In genomic region chr2:239947361-239948045, GRCh38 we compare ENCODE assay signal across 12 cellular contexts.
DNase-seq lines count a peak whose midpoint lies in the region; ATAC-seq and TF ChIP-seq lines count a peak whose summit lies in the region.
"Had no signal": no experiment of that assay in that cellular context is flagged by ENCODE, and none has a peak within 500 bp of the region (broad histone marks: within the 10 kb centered on the region; RNA-seq: fewer than 3 reads in every experiment).

No MANE protein-coding gene starts in this region.

- H3K9me3 Mint-ChIP-seq in activated CD4-positive, alpha-beta T cell treated with anti-CD3 and anti-CD28 coated beads, Interleukin-2, amount 10 ng/mL, durations not matched to agents 7 days and 5 days, result no peaks in the 10 kb centered on the region
- H3K9me3 Mint-ChIP-seq in natural killer cell treated with Interleukin-12 subunit alpha and Interleukin-12 subunit beta and Interleukin-15 and Interleukin-18, amount 100 ng/mL, for 72 hours, result no peaks in the 10 kb centered on the region

- H3K27me3 ChIP-seq in BLaER1, result no peaks in the 10 kb centered on the region
- no peaks in the 10 kb centered on the region for H3K27me3 ChIP-seq in WERI-Rb-1 (ENCODE audit: insufficient read depth, low read depth, severe bottlenecking)
- no peaks in the 10 kb centered on the region for H3K27me3 ChIP-seq in ovary
- H3K27me3 ChIP-seq: brain microvascular endothelial cell had no signal

- H3K4me2 ChIP-seq in BLaER1, result peak overlapping the region; percentile 88

- intact Hi-C loops in left cardiac atrium (cut with DNase I) (no loop called here), ovary (cut with DNase I) (no loop called here)

- H3K9me3 ChIP-seq in BLaER1, result no peaks in the 10 kb centered on the region
- H3K9me3 ChIP-seq in WERI-Rb-1 (ENCODE audit: severe bottlenecking), result no peaks in the 10 kb centered on the region
- H3K9me3 ChIP-seq in ovary, result no peaks in the 10 kb centered on the region

- peak overlapping the region; percentile 29 for H3K4me3 ChIP-seq in BLaER1
- no peak overlapping the region for H3K4me3 ChIP-seq in WERI-Rb-1 (ENCODE audit: low read depth, low read length)
- no peak overlapping the region for H3K4me3 ChIP-seq in ovary

- no peak for ATAC-seq in left cardiac atrium
- no peak for ATAC-seq in natural killer cell treated with Interleukin-12 subunit alpha and Interleukin-12 subunit beta and Interleukin-15 and Interleukin-18, amount 100 ng/mL, for 72 hours

- no peak for TF ChIP-seq EP300 in ovary (IDR thresholded peaks at IDR 0.05)

- H3K4me1 ChIP-seq in BLaER1 (peaks cover 99% of the 10 kb centered on the region), ovary (ENCODE audit: insufficient read depth) (peaks cover under 1% of the 10 kb centered on the region)

- H4K20me1 ChIP-seq in BLaER1, result no peaks in the 10 kb centered on the region

- TF ChIP-seq CTCF in WERI-Rb-1 (IDR thresholded peaks at IDR 0.05; ENCODE audit: low read depth, low read length), result no peak
- TF ChIP-seq CTCF in ovary (IDR thresholded peaks at IDR 0.05), result no peak

- no peak overlapping the region for H3K27ac Mint-ChIP-seq in activated CD4-positive, alpha-beta T cell treated with anti-CD3 and anti-CD28 coated beads, Interleukin-2, amount 10 ng/mL, durations not matched to agents 7 days and 5 days
- no peak overlapping the region for H3K27ac Mint-ChIP-seq in natural killer cell treated with Interleukin-12 subunit alpha and Interleukin-12 subunit beta and Interleukin-15 and Interleukin-18, amount 100 ng/mL, for 72 hours
- H3K27ac Mint-ChIP-seq: progenitor cell of endocrine pancreas had no signal

- no peak overlapping the region for H3K4me3 Mint-ChIP-seq in activated CD4-positive, alpha-beta T cell treated with anti-CD3 and anti-CD28 coated beads, Interleukin-2, amount 10 ng/mL, durations not matched to agents 7 days and 5 days
- H3K4me3 Mint-ChIP-seq in natural killer cell treated with Interleukin-12 subunit alpha and Interleukin-12 subunit beta and Interleukin-15 and Interleukin-18, amount 100 ng/mL, for 72 hours, result no peak overlapping the region

- peak overlapping the region; percentile 80 for H3K9ac ChIP-seq in BLaER1

- no peak for TF ChIP-seq POLR2A in ovary (IDR thresholded peaks at IDR 0.05)

- H3K36me3 Mint-ChIP-seq in activated CD4-positive, alpha-beta T cell treated with anti-CD3 and anti-CD28 coated beads, Interleukin-2, amount 10 ng/mL, durations not matched to agents 7 days and 5 days (ENCODE audit: low read depth), result no peaks in the 10 kb centered on the region
- H3K36me3 Mint-ChIP-seq in natural killer cell treated with Interleukin-12 subunit alpha and Interleukin-12 subunit beta and Interleukin-15 and Interleukin-18, amount 100 ng/mL, for 72 hours, result no peaks in the 10 kb centered on the region

- POLR2A ChIA-PET in activated CD4-positive, alpha-beta T cell treated with anti-CD3 and anti-CD28 coated beads, Interleukin-2, amount 10 ng/mL, durations not matched to agents 7 days and 5 days (lab: Charles Lee), result no interaction called here

- H3K27ac ChIP-seq in BLaER1 (peak overlapping the region; percentile 97), WERI-Rb-1 (peak overlapping the region; percentile 26), ovary (no peak overlapping the region)
- H3K27ac ChIP-seq: brain microvascular endothelial cell had no signal

- peak; percentile 52 for DNase-seq in WERI-Rb-1
- DNase-seq in left cardiac atrium, result peak; percentile 16
- DNase-seq in ovary, result peak in 3 of 5 donors; percentile 11 to 24 (median 19)
- no peak for DNase-seq in mucosa of gallbladder (ENCODE audit: low spot score)
- DNase-seq in activated CD4-positive, alpha-beta T cell treated with anti-CD3 and anti-CD28 coated beads, Interleukin-2, amount 10 ng/mL, durations not matched to agents 7 days and 5 days, result no peak
- DNase-seq in NOMO-1 (lab: John Stamatoyannopoulos, UW; ENCODE audit: unreplicated experiment in 2 of 2), result no peak
- no peak for DNase-seq in natural killer cell treated with Interleukin-12 subunit alpha and Interleukin-12 subunit beta and Interleukin-15 and Interleukin-18, amount 100 ng/mL, for 72 hours (ENCODE audit: low spot score)
- DNase-seq: activated CD4-positive, CD25-positive, alpha-beta regulatory T cell treated with anti-CD3 and anti-CD28 coated beads, Interleukin-2, amount 50 U/mL, for 72 hours; brain microvascular endothelial cell; mammary epithelial cell had no signal

- peaks cover 12% of the 10 kb centered on the region for H3K4me1 Mint-ChIP-seq in activated CD4-positive, alpha-beta T cell treated with anti-CD3 and anti-CD28 coated beads, Interleukin-2, amount 10 ng/mL, durations not matched to agents 7 days and 5 days
- peaks cover 5 to 9% of the 10 kb centered on the region in 2 donors for H3K4me1 Mint-ChIP-seq in natural killer cell treated with Interleukin-12 subunit alpha and Interleukin-12 subunit beta and Interleukin-15 and Interleukin-18, amount 100 ng/mL, for 72 hours (ENCODE audit: low read depth in 2 of 2)

- H3K36me3 ChIP-seq in BLaER1 (no peaks in the 10 kb centered on the region), WERI-Rb-1 (no peaks in the 10 kb centered on the region), ovary (no peaks in the 10 kb centered on the region)
- H3K36me3 ChIP-seq: brain microvascular endothelial cell had no signal

- CTCF ChIA-PET in activated CD4-positive, alpha-beta T cell treated with anti-CD3 and anti-CD28 coated beads, Interleukin-2, amount 10 ng/mL, durations not matched to agents 7 days and 5 days (lab: Charles Lee), result interaction anchor here (0.9 to 1.0 kb wide), 3 partner anchors 14 to 43 kb away, joined by 3 to 4 read pairs (median 4); no protein-coding TSS in a partner anchor

- 82 to 86% (median 83%) methylated on average over 21 of the region's 21 CpGs for WGBS in ovary, 3 donors

- no peaks in the 10 kb centered on the region for H3K27me3 Mint-ChIP-seq in activated CD4-positive, alpha-beta T cell treated with anti-CD3 and anti-CD28 coated beads, Interleukin-2, amount 10 ng/mL, durations not matched to agents 7 days and 5 days
- H3K27me3 Mint-ChIP-seq in natural killer cell treated with Interleukin-12 subunit alpha and Interleukin-12 subunit beta and Interleukin-15 and Interleukin-18, amount 100 ng/mL, for 72 hours, result no peaks in the 10 kb centered on the region
- H3K27me3 Mint-ChIP-seq: progenitor cell of endocrine pancreas had no signal

Comparison
In these comparisons a context has a peak if more than half of its experiments do, and no peak if none do; other contexts are left out.
1. H3K27ac ChIP-seq: peak in BLaER1 (single experiment) and WERI-Rb-1 (single experiment); none in ovary (0 of 2).
2. DNase-seq: peak in WERI-Rb-1 (single experiment), left cardiac atrium (single experiment) and ovary (3 of 5); none in mucosa of gallbladder (single experiment), activated CD4-positive, alpha-beta T cell treated with anti-CD3 and anti-CD28 coated beads, Interleukin-2, amount 10 ng/mL, durations not matched to agents 7 days and 5 days (single experiment), NOMO-1 (0 of 2) and natural killer cell treated with Interleukin-12 subunit alpha and Interleukin-12 subunit beta and Interleukin-15 and Interleukin-18, amount 100 ng/mL, for 72 hours (single experiment).